25 cellular contexts compared by ENCODE assay signal in genomic region chr18:47248610-47249343, GRCh38. TPM values are rescaled to one million over a fixed set of nuclear protein-coding genes. Genes with fewer than 3 reads are reported as not detected.
DNase-seq lines count a peak whose midpoint lies in the region; ATAC-seq and TF ChIP-seq lines count a peak whose summit lies in the region.
"Had no signal": no experiment of that assay in that cellular context is flagged by ENCODE, and none has a peak within 500 bp of the region (broad histone marks: within the 10 kb centered on the region; RNA-seq: fewer than 3 reads in every experiment).

No MANE protein-coding gene starts in this region.

- intact Hi-C loops in activated T-helper 1 cell treated with anti-CD3 and anti-CD28 coated beads, Interleukin-12 subunit alpha, Interleukin-12 subunit beta, Interleukin-2, Interleukin-4 antibody, amounts not matched to agents 30 ng/mL and 10 ng/mL and 1 ng/mL, durations not matched to agents 14 hours and 24 hours and 36 hours (cut with micrococcal nuclease), result no loop called here
- intact Hi-C loops in PC-9 (cut with micrococcal nuclease; ENCODE audit: unreplicated experiment), result no loop called here

- H3K36me3 Mint-ChIP-seq in activated T-cell treated with anti-CD3 and anti-CD28 coated beads, Interleukin-2, amount 50 U/mL, for 24 hours (ENCODE audit: low read depth), result no peaks in the 10 kb centered on the region
- peaks cover 7 to 8% of the 10 kb centered on the region in 2 donors for H3K36me3 Mint-ChIP-seq in activated T-cell treated with anti-CD3 and anti-CD28 coated beads, Interleukin-2, amount 50 U/mL, for 72 hours (ENCODE audit: insufficient read depth in 2 of 2)
- peaks cover 4% of the 10 kb centered on the region for H3K36me3 Mint-ChIP-seq in activated T-helper 1 cell treated with anti-CD3 and anti-CD28 coated beads, Interleukin-12 subunit alpha, Interleukin-12 subunit beta, Interleukin-2, Interleukin-4 antibody, amounts not matched to agents 30 ng/mL and 10 ng/mL and 1 ng/mL, durations not matched to agents 14 hours and 24 hours and 36 hours (ENCODE audit: low read depth)
- H3K36me3 Mint-ChIP-seq: IgD-negative memory B cell, T-cell had no signal

- H3K27me3 ChIP-seq in PC-9 (ENCODE audit: insufficient read depth, low read depth), result peaks cover 32% of the 10 kb centered on the region

- no peak for ATAC-seq in activated T-cell treated with anti-CD3 and anti-CD28 coated beads, Interleukin-2, amount 50 U/mL, for 72 hours (replicated peaks in 1 of 2)
- ATAC-seq in stimulated activated naive CD8-positive, alpha-beta T cell treated with anti-CD3 and anti-CD28 coated beads, Interleukin-15, amount 100 ng/mL, for 72 hours, result no peak
- ATAC-seq: Panc1, T-cell had no signal

- peak overlapping the region; percentile 84 for H3K27ac Mint-ChIP-seq in activated T-cell treated with anti-CD3 and anti-CD28 coated beads, Interleukin-2, amount 50 U/mL, for 24 hours
- no peak overlapping the region for H3K27ac Mint-ChIP-seq in activated T-cell treated with anti-CD3 and anti-CD28 coated beads, Interleukin-2, amount 50 U/mL, for 72 hours
- peak overlapping the region; percentile 58 for H3K27ac Mint-ChIP-seq in activated T-helper 1 cell treated with anti-CD3 and anti-CD28 coated beads, Interleukin-12 subunit alpha, Interleukin-12 subunit beta, Interleukin-2, Interleukin-4 antibody, amounts not matched to agents 30 ng/mL and 10 ng/mL and 1 ng/mL, durations not matched to agents 14 hours and 24 hours and 36 hours
- peak overlapping the region in 1 of 2 donors; percentile 79 for H3K27ac Mint-ChIP-seq in stimulated activated naive CD8-positive, alpha-beta T cell treated with anti-CD3 and anti-CD28 coated beads, Interleukin-15, amount 100 ng/mL, for 72 hours
- H3K27ac Mint-ChIP-seq: T-cell had no signal

- no peaks in the 10 kb centered on the region for H4K20me1 ChIP-seq in PC-9 (ENCODE audit: insufficient read depth)

- DNase-seq in activated T-cell treated with anti-CD3 and anti-CD28 coated beads, Interleukin-2, amount 50 U/mL, for 24 hours, result no peak
- DNase-seq in activated T-cell treated with anti-CD3 and anti-CD28 coated beads, Interleukin-2, amount 50 U/mL, for 72 hours, result no peak
- no peak for DNase-seq in activated T-helper 1 cell treated with anti-CD3 and anti-CD28 coated beads, Interleukin-12 subunit alpha, Interleukin-12 subunit beta, Interleukin-2, Interleukin-4 antibody, amounts not matched to agents 30 ng/mL and 10 ng/mL and 1 ng/mL, durations not matched to agents 14 hours and 24 hours and 36 hours (ENCODE audit: low spot score)
- peak; percentile 25 for DNase-seq in iPS-NIHi11 (ENCODE audit: low spot score)
- no peak for DNase-seq in stimulated activated naive CD8-positive, alpha-beta T cell treated with anti-CD3 and anti-CD28 coated beads, Interleukin-15, amount 100 ng/mL, for 72 hours
- DNase-seq in PC-9, result no peak
- DNase-seq in NCI-H187 (lab: John Stamatoyannopoulos, UW), result no peak
- DNase-seq in pons (ENCODE audit: low spot score), result no peak
- DNase-seq: ACHN; activated naive CD4-positive, alpha-beta T cell treated with anti-CD3 and anti-CD28 coated beads, Interleukin-2, amount 50 U/mL, for 16 hours; activated T-cell treated with anti-CD3 and anti-CD28 coated beads, Interleukin-2, amount 50 U/mL, for 1 hour; C1 segment of cervical spinal cord; cerebellar nuclear complex; foreskin melanocyte; hippocampal formation; NCI-H1417; NCI-H510A; occipital lobe; SIG-M5; stimulated activated CD4-positive, alpha-beta T cell treated with anti-CD3 and anti-CD28 coated beads, Interleukin-4, amount 100 ng/mL, for 4 hours; T-cell had no signal

- H3K4me1 Mint-ChIP-seq in activated T-cell treated with anti-CD3 and anti-CD28 coated beads, Interleukin-2, amount 50 U/mL, for 24 hours (ENCODE audit: low read depth), result peaks cover 23% of the 10 kb centered on the region
- peaks cover 24% of the 10 kb centered on the region for H3K4me1 Mint-ChIP-seq in activated T-cell treated with anti-CD3 and anti-CD28 coated beads, Interleukin-2, amount 50 U/mL, for 72 hours (ENCODE audit: low read depth)
- H3K4me1 Mint-ChIP-seq in activated T-helper 1 cell treated with anti-CD3 and anti-CD28 coated beads, Interleukin-12 subunit alpha, Interleukin-12 subunit beta, Interleukin-2, Interleukin-4 antibody, amounts not matched to agents 30 ng/mL and 10 ng/mL and 1 ng/mL, durations not matched to agents 14 hours and 24 hours and 36 hours (ENCODE audit: low read depth), result peaks cover 5% of the 10 kb centered on the region
- peaks cover 24% of the 10 kb centered on the region for H3K4me1 Mint-ChIP-seq in stimulated activated naive CD8-positive, alpha-beta T cell treated with anti-CD3 and anti-CD28 coated beads, Interleukin-15, amount 100 ng/mL, for 72 hours

- no peak overlapping the region for H3K4me3 ChIP-seq in PC-9
- H3K4me3 ChIP-seq: lung, upper lobe of left lung had no signal

- no peak overlapping the region for H2AFZ ChIP-seq in PC-9

- no TSS peak for BruUV-seq in PC-9 (replicated peaks; lab: Mats Ljungman, UMichigan)

- no peak overlapping the region for H3K4me2 ChIP-seq in PC-9

- H3K9me3 ChIP-seq in PC-9 (ENCODE audit: insufficient read depth, low read depth), result no peaks in the 10 kb centered on the region
- H3K9me3 ChIP-seq: upper lobe of left lung had no signal

- CTCF ChIA-PET in PC-9 (lab: Charles Lee), result no interaction called here

- H3K27ac ChIP-seq in PC-9, result no peak overlapping the region
- H3K27ac ChIP-seq: upper lobe of left lung had no signal

- no peaks in the 10 kb centered on the region for H3K79me2 ChIP-seq in PC-9 (ENCODE audit: low read depth)

- TF ChIP-seq CTCF in PC-9 (conservative IDR thresholded peaks at IDR 0.05), result no peak

- H3F3A ChIP-seq in PC-9 (ENCODE audit: insufficient read depth, low read depth), result no peaks in the 10 kb centered on the region

- no peaks in the 10 kb centered on the region for H3K9me2 ChIP-seq in PC-9 (ENCODE audit: insufficient read depth)

- H3K4me3 Mint-ChIP-seq in activated T-cell treated with anti-CD3 and anti-CD28 coated beads, Interleukin-2, amount 50 U/mL, for 24 hours, result peak overlapping the region; percentile 35
- peak overlapping the region in 1 of 2 donors; percentile 15 for H3K4me3 Mint-ChIP-seq in activated T-cell treated with anti-CD3 and anti-CD28 coated beads, Interleukin-2, amount 50 U/mL, for 72 hours
- H3K4me3 Mint-ChIP-seq in activated T-helper 1 cell treated with anti-CD3 and anti-CD28 coated beads, Interleukin-12 subunit alpha, Interleukin-12 subunit beta, Interleukin-2, Interleukin-4 antibody, amounts not matched to agents 30 ng/mL and 10 ng/mL and 1 ng/mL, durations not matched to agents 14 hours and 24 hours and 36 hours, result no peak overlapping the region
- peak overlapping the region; percentile 32 to 33 for H3K4me3 Mint-ChIP-seq in stimulated activated naive CD8-positive, alpha-beta T cell treated with anti-CD3 and anti-CD28 coated beads, Interleukin-15, amount 100 ng/mL, for 72 hours
- H3K4me3 Mint-ChIP-seq: T-cell had no signal

- H3K27me3 Mint-ChIP-seq in activated T-cell treated with anti-CD3 and anti-CD28 coated beads, Interleukin-2, amount 50 U/mL, for 24 hours, result peaks cover 79% of the 10 kb centered on the region
- H3K27me3 Mint-ChIP-seq in activated T-cell treated with anti-CD3 and anti-CD28 coated beads, Interleukin-2, amount 50 U/mL, for 72 hours (ENCODE audit: low read depth), result peaks cover 80% of the 10 kb centered on the region
- H3K27me3 Mint-ChIP-seq in activated T-helper 1 cell treated with anti-CD3 and anti-CD28 coated beads, Interleukin-12 subunit alpha, Interleukin-12 subunit beta, Interleukin-2, Interleukin-4 antibody, amounts not matched to agents 30 ng/mL and 10 ng/mL and 1 ng/mL, durations not matched to agents 14 hours and 24 hours and 36 hours (ENCODE audit: insufficient read depth), result peaks cover 73% of the 10 kb centered on the region
- H3K27me3 Mint-ChIP-seq in stimulated activated naive CD8-positive, alpha-beta T cell treated with anti-CD3 and anti-CD28 coated beads, Interleukin-15, amount 100 ng/mL, for 72 hours, result peaks cover 86% of the 10 kb centered on the region

- no peaks in the 10 kb centered on the region for H3K4me1 ChIP-seq in PC-9 (replicated peaks; ENCODE audit: insufficient read depth)

- POLR2A ChIA-PET in PC-9 (lab: Charles Lee; ENCODE audit: unreplicated experiment), result no interaction called here

- peaks cover 3% of the 10 kb centered on the region for H3K9me3 Mint-ChIP-seq in activated T-cell treated with anti-CD3 and anti-CD28 coated beads, Interleukin-2, amount 50 U/mL, for 24 hours
- H3K9me3 Mint-ChIP-seq in activated T-cell treated with anti-CD3 and anti-CD28 coated beads, Interleukin-2, amount 50 U/mL, for 72 hours, result peaks cover 0 to 2% of the 10 kb centered on the region in 2 donors
- H3K9me3 Mint-ChIP-seq in activated T-helper 1 cell treated with anti-CD3 and anti-CD28 coated beads, Interleukin-12 subunit alpha, Interleukin-12 subunit beta, Interleukin-2, Interleukin-4 antibody, amounts not matched to agents 30 ng/mL and 10 ng/mL and 1 ng/mL, durations not matched to agents 14 hours and 24 hours and 36 hours, result no peaks in the 10 kb centered on the region
- peaks cover 0 to 13% of the 10 kb centered on the region in 2 donors for H3K9me3 Mint-ChIP-seq in stimulated activated naive CD8-positive, alpha-beta T cell treated with anti-CD3 and anti-CD28 coated beads, Interleukin-15, amount 100 ng/mL, for 72 hours
- H3K9me3 Mint-ChIP-seq: T-cell had no signal

- H3K36me3 ChIP-seq in PC-9 (ENCODE audit: low read depth), result no peaks in the 10 kb centered on the region
- H3K36me3 ChIP-seq: upper lobe of left lung had no signal

RNA-seq across cellular contexts. Expression of gene SKOR2, which starts 2.7 kb away (rescaled TPM):
- under 1 TPM; 0.30 to 0.70 TPM for total RNA-seq in activated T-cell treated with anti-CD3 and anti-CD28 coated beads, Interleukin-2, amount 50 U/mL, for 72 hours
- not detected in 2 replicates for total RNA-seq in activated T-helper 1 cell treated with anti-CD3 and anti-CD28 coated beads, Interleukin-12 subunit alpha, Interleukin-12 subunit beta, Interleukin-2, Interleukin-4 antibody, amounts not matched to agents 30 ng/mL and 10 ng/mL and 1 ng/mL, durations not matched to agents 14 hours and 24 hours and 36 hours
- not detected in 2 replicates for total RNA-seq in PC-9 (2021)
- total RNA-seq: lung, occipital lobe, T-cell, upper lobe of left lung had no signal
